35 cellular contexts compared by ENCODE assay signal in genomic region chr1:82861749-82862148, GRCh38.
"Had no signal": no experiment of that assay in that cellular context is flagged by ENCODE, and none has a peak within 500 bp of the region (broad histone marks: within the 10 kb centered on the region; RNA-seq: fewer than 3 reads in every experiment).

No MANE protein-coding gene starts in this region.

- H3K4me1 ChIP-seq: adrenal gland, body of pancreas, breast epithelium had no signal

- ATAC-seq: activated CD4-positive, alpha-beta T cell treated with anti-CD3 and anti-CD28 coated beads for 36 hours; activated CD4-positive, CD25-positive, alpha-beta regulatory T cell treated with anti-CD3 and anti-CD28 coated beads, Interleukin-2, amount 50 U/mL, for 24 hours; activated CD8-positive, alpha-beta T cell treated with anti-CD3 and anti-CD28 coated beads for 36 hours; activated naive CD4-positive, alpha-beta T cell treated with anti-CD3 and anti-CD28 coated beads, Interleukin-2, amount 50 U/mL, for 72 hours; activated T-cell treated with anti-CD3 and anti-CD28 coated beads, Interleukin-2, amount 50 U/mL, for 4 hours; activated T-cell treated with anti-CD3 and anti-CD28 coated beads, Interleukin-2, amount 50 U/mL, for 72 hours; activated T-helper 17 cell treated with anti-CD3 and anti-CD28 coated beads, Interleukin-2, amount 50 U/mL, for 72 hours; body of pancreas; WTC11 had no signal

- H3K27me3 ChIP-seq: adrenal gland, body of pancreas, brain microvascular endothelial cell, breast epithelium had no signal

- DNase-seq: activated CD4-positive, alpha-beta memory T cell treated with anti-CD3 and anti-CD28 coated beads for 36 hours; activated CD4-positive, alpha-beta T cell treated with anti-CD3 and anti-CD28 coated beads for 1 hour; activated CD4-positive, alpha-beta T cell treated with anti-CD3 and anti-CD28 coated beads for 36 hours; activated CD4-positive, alpha-beta T cell treated with anti-CD3 and anti-CD28 coated beads for 48 hours; activated CD4-positive, alpha-beta T cell treated with anti-CD3 and anti-CD28 coated beads, Interleukin-2, amount 50 U/mL, for 1 hour; activated CD4-positive, alpha-beta T cell treated with anti-CD3 and anti-CD28 coated beads, Interleukin-2, amount 50 U/mL, for 4 hours; activated CD4-positive, CD25-positive, alpha-beta regulatory T cell; activated CD8-positive, alpha-beta memory T cell treated with anti-CD3 and anti-CD28 coated beads, Interleukin-2, amount 50 U/mL, for 4 hours; activated CD8-positive, alpha-beta T cell treated with anti-CD3 and anti-CD28 coated beads for 36 hours; activated effector memory CD4-positive, alpha-beta T cell treated with anti-CD3 and anti-CD28 coated beads, Interleukin-2, amount 50 U/mL, for 16 hours; activated gamma-delta T cell treated with Interleukin-2 at 50 U/mL for 16 hours; activated naive CD4-positive, alpha-beta T cell; activated naive CD4-positive, alpha-beta T cell treated with anti-CD3 and anti-CD28 coated beads for 36 hours; activated naive CD4-positive, alpha-beta T cell treated with anti-CD3 and anti-CD28 coated beads, Interleukin-2, amount 50 U/mL, for 16 hours; activated naive CD8-positive, alpha-beta T cell treated with anti-CD3 and anti-CD28 coated beads for 36 hours; activated T-cell treated with anti-CD3 and anti-CD28 coated beads for 4 hours; activated T-cell treated with anti-CD3 and anti-CD28 coated beads, Interleukin-2, amount 50 U/mL, for 1 hour; activated T-cell treated with anti-CD3 and anti-CD28 coated beads, Interleukin-2, amount 50 U/mL, for 4 hours; activated T-cell treated with anti-CD3 and anti-CD28 coated beads, Interleukin-2, amount 50 U/mL, for 72 hours; adrenal gland; amniotic stem cell; aorta; body of pancreas; brain microvascular endothelial cell; central memory CD4-positive, alpha-beta T cell; T-helper 1 cell; T-helper 2 cell; T-helper 9 cell; WERI-Rb-1 had no signal

- H3K27ac ChIP-seq: adrenal gland, body of pancreas, brain microvascular endothelial cell, breast epithelium, WERI-Rb-1 had no signal

- H3K36me3 ChIP-seq: adrenal gland, brain microvascular endothelial cell, breast epithelium, WERI-Rb-1 had no signal

- FAIRE-seq: astrocyte had no signal

- H3K9me3 ChIP-seq: adrenal gland, body of pancreas, breast epithelium had no signal

- H3K4me3 ChIP-seq: adrenal gland, body of pancreas, breast epithelium had no signal
